In genomic region chr15:77130315-77130930, GRCh38 we compare ENCODE assay signal across 1 cellular context.
TF ChIP-seq lines count a peak whose summit lies in the region.

No MANE protein-coding gene starts in this region.

TF ChIP-seq in WTC11, 78 proteins besides CTCF, POLR2A, EP300 and RAD21 (continued from another document):
- TF ChIP-seq ZSCAN18 (CRISPR knock-in tag; IDR thresholded peaks at IDR 0.05) (no peak), NFATC4 (CRISPR knock-in tag; IDR thresholded peaks at IDR 0.05) (no peak), AFF4 (CRISPR knock-in tag; IDR thresholded peaks at IDR 0.05; ENCODE audit: borderline replicate concordance) (no peak), ZNF671 (CRISPR knock-in tag; IDR thresholded peaks at IDR 0.05) (no peak), NFE2L1 (CRISPR knock-in tag; IDR thresholded peaks at IDR 0.05) (no peak), USF1 (CRISPR knock-in tag; IDR thresholded peaks at IDR 0.05) (no peak), CREB1 (CRISPR knock-in tag; IDR thresholded peaks at IDR 0.05) (no peak), SMAD4 (CRISPR knock-in tag; IDR thresholded peaks at IDR 0.05) (no peak), E2F1 (CRISPR knock-in tag; IDR thresholded peaks at IDR 0.05) (no peak), ARID4B (CRISPR knock-in tag; IDR thresholded peaks at IDR 0.05; ENCODE audit: borderline replicate concordance) (no peak), AR (CRISPR knock-in tag; IDR thresholded peaks at IDR 0.05) (no peak), ZNF317 (CRISPR knock-in tag; IDR thresholded peaks at IDR 0.05; ENCODE audit: borderline replicate concordance, low read depth) (no peak)
